ENCODE assay signal across 8 cellular contexts in genomic region chr18:21820035-21820810, GRCh38.
A peak's percentile ranks its signal among the peaks of the same experiment; 100 is the strongest.
DNase-seq lines count a peak whose midpoint lies in the region; ATAC-seq, FAIRE-seq and TF ChIP-seq lines count a peak whose summit lies in the region.

No MANE protein-coding gene starts in this region.

- H3K27ac Mint-ChIP-seq in natural killer cell, result no peak overlapping the region
- no peak overlapping the region for H3K27ac Mint-ChIP-seq in natural killer cell treated with Interleukin-12 subunit alpha and Interleukin-12 subunit beta and Interleukin-15 and Interleukin-18, amount 100 ng/mL, for 72 hours
- no peak overlapping the region for H3K27ac Mint-ChIP-seq in CD8-positive, alpha-beta T cell

- no peak for TF ChIP-seq POLR2A in H54 (IDR thresholded peaks at IDR 0.05; ENCODE audit: low read depth, low read length)

- no peaks in the 10 kb centered on the region for H3K4me1 ChIP-seq in CD8-positive, alpha-beta T cell (ENCODE audit: insufficient read depth, low read length)

- H3K9me3 Mint-ChIP-seq in natural killer cell, result no peaks in the 10 kb centered on the region
- no peaks in the 10 kb centered on the region for H3K9me3 Mint-ChIP-seq in natural killer cell treated with Interleukin-12 subunit alpha and Interleukin-12 subunit beta and Interleukin-15 and Interleukin-18, amount 100 ng/mL, for 72 hours
- H3K9me3 Mint-ChIP-seq in CD8-positive, alpha-beta T cell, result no peaks in the 10 kb centered on the region

- intact Hi-C loops in natural killer cell (cut with micrococcal nuclease), result no loop called here
- intact Hi-C loops in CD8-positive, alpha-beta T cell (cut with DNase I, micrococcal nuclease), result no loop called here

- no peaks in the 10 kb centered on the region for H3K36me3 Mint-ChIP-seq in natural killer cell
- H3K36me3 Mint-ChIP-seq in natural killer cell treated with Interleukin-12 subunit alpha and Interleukin-12 subunit beta and Interleukin-15 and Interleukin-18, amount 100 ng/mL, for 72 hours, result peaks cover 15% of the 10 kb centered on the region
- peaks cover 67% of the 10 kb centered on the region for H3K36me3 Mint-ChIP-seq in CD8-positive, alpha-beta T cell

- TF ChIP-seq CTCF in natural killer cell (IDR thresholded peaks at IDR 0.05), result peak; percentile 17
- no peak for TF ChIP-seq CTCF in CD8-positive, alpha-beta T cell (IDR thresholded peaks at IDR 0.05)

- DNase-seq in natural killer cell (no peak), SK-MEL-5 (ENCODE audit: low read depth, low spot score) (peak; percentile 34), germinal center (ENCODE audit: low spot score) (peak; percentile 14), H54 (ENCODE audit: insufficient read length, low spot score) (no peak)
- no peak for DNase-seq in natural killer cell treated with Interleukin-12 subunit alpha and Interleukin-12 subunit beta and Interleukin-15 and Interleukin-18, amount 100 ng/mL, for 72 hours (ENCODE audit: low spot score)
- no peak for DNase-seq in central memory CD4-positive, alpha-beta T cell
- no peak for DNase-seq in CD8-positive, alpha-beta T cell

- no peak overlapping the region for H3K4me3 ChIP-seq in CD8-positive, alpha-beta T cell (ENCODE audit: low read depth, low read length)

- no peak for FAIRE-seq in H54 (lab: Jason Lieb, UNC)

- no peak overlapping the region for H3K4me3 Mint-ChIP-seq in natural killer cell
- H3K4me3 Mint-ChIP-seq in natural killer cell treated with Interleukin-12 subunit alpha and Interleukin-12 subunit beta and Interleukin-15 and Interleukin-18, amount 100 ng/mL, for 72 hours, result no peak overlapping the region
- H3K4me3 Mint-ChIP-seq in CD8-positive, alpha-beta T cell, result no peak overlapping the region

- no peaks in the 10 kb centered on the region for H3K27me3 Mint-ChIP-seq in natural killer cell (ENCODE audit: low read depth in 2 of 2)
- no peaks in the 10 kb centered on the region for H3K27me3 Mint-ChIP-seq in natural killer cell treated with Interleukin-12 subunit alpha and Interleukin-12 subunit beta and Interleukin-15 and Interleukin-18, amount 100 ng/mL, for 72 hours
- H3K27me3 Mint-ChIP-seq in CD8-positive, alpha-beta T cell (ENCODE audit: low read depth), result no peaks in the 10 kb centered on the region

- ATAC-seq in natural killer cell (no peak), GM18498 (IDR thresholded peaks at IDR 0.05; ENCODE audit: unreplicated experiment) (no peak)
- ATAC-seq in natural killer cell treated with Interleukin-12 subunit alpha and Interleukin-12 subunit beta and Interleukin-15 and Interleukin-18, amount 100 ng/mL, for 72 hours, result no peak
- no peak for ATAC-seq in CD8-positive, alpha-beta T cell

- POLR2A ChIA-PET in CD8-positive, alpha-beta T cell (lab: Charles Lee), result interaction anchor here (1.2 kb wide), 1 partner anchor 10 kb away, joined by 3 read pairs; no protein-coding TSS in a partner anchor

- H3K27ac ChIP-seq in CD8-positive, alpha-beta T cell (ENCODE audit: low read depth, low read length), result no peak overlapping the region

- H3K27me3 ChIP-seq in CD8-positive, alpha-beta T cell (ENCODE audit: insufficient read depth, low read length), result no peaks in the 10 kb centered on the region

- no peaks in the 10 kb centered on the region for H3K9me3 ChIP-seq in CD8-positive, alpha-beta T cell (ENCODE audit: low read length)

- CTCF ChIA-PET in CD8-positive, alpha-beta T cell (lab: Charles Lee), result interaction anchor here (0.6 kb wide), 1 partner anchor 56 kb away, joined by 3 read pairs; no protein-coding TSS in a partner anchor

- peaks cover 0 to 4% of the 10 kb centered on the region in 2 donors for H3K4me1 Mint-ChIP-seq in natural killer cell
- H3K4me1 Mint-ChIP-seq in natural killer cell treated with Interleukin-12 subunit alpha and Interleukin-12 subunit beta and Interleukin-15 and Interleukin-18, amount 100 ng/mL, for 72 hours (ENCODE audit: low read depth in 2 of 2), result no peaks in the 10 kb centered on the region
- no peaks in the 10 kb centered on the region for H3K4me1 Mint-ChIP-seq in CD8-positive, alpha-beta T cell (ENCODE audit: low read depth)

- in situ Hi-C loops in SK-MEL-5 (cut with HindIII; ENCODE audit: low pct_unique_long_range_greater_than_20kb, low sequenced_read_pairs), result no loop called here

- no peaks in the 10 kb centered on the region for H3K36me3 ChIP-seq in CD8-positive, alpha-beta T cell (ENCODE audit: insufficient read depth, low read length)

Comparison
In these comparisons a context has a peak if more than half of its experiments do, and no peak if none do; other contexts are left out.
1. DNase-seq: peak in SK-MEL-5 (single experiment) and germinal center (single experiment); none in natural killer cell (single experiment), natural killer cell treated with Interleukin-12 subunit alpha and Interleukin-12 subunit beta and Interleukin-15 and Interleukin-18, amount 100 ng/mL, for 72 hours (single experiment), central memory CD4-positive, alpha-beta T cell (single experiment), CD8-positive, alpha-beta T cell (0 of 7) and H54 (single experiment).